In the genomic region with DNA sequence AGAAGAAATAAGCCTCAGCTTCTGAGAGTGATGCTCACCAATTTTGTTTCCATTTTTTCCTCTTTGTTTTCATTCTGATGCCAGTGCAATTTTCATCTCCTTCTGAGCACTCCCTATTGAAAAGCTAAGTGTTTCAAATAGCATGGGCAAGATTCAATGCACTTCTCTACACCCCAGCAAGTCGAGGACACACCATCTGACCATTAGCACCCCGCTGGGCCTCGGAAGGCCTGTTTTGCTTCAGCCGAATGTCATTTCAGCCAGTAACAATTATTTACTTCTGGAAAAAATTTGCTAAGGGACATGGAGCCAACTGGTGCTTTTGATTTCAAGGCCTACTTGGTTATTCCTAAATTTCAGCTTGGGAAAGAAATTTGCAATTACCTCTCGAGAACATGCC, we compare ENCODE assay signal across 1 cellular context.
TF ChIP-seq lines count a peak whose summit lies in the region.

No MANE protein-coding gene starts in this region.

TF ChIP-seq in GM23338, 12 proteins besides CTCF, POLR2A, EP300 and RAD21 (continued from another document):
- TF ChIP-seq, protein P1, sequence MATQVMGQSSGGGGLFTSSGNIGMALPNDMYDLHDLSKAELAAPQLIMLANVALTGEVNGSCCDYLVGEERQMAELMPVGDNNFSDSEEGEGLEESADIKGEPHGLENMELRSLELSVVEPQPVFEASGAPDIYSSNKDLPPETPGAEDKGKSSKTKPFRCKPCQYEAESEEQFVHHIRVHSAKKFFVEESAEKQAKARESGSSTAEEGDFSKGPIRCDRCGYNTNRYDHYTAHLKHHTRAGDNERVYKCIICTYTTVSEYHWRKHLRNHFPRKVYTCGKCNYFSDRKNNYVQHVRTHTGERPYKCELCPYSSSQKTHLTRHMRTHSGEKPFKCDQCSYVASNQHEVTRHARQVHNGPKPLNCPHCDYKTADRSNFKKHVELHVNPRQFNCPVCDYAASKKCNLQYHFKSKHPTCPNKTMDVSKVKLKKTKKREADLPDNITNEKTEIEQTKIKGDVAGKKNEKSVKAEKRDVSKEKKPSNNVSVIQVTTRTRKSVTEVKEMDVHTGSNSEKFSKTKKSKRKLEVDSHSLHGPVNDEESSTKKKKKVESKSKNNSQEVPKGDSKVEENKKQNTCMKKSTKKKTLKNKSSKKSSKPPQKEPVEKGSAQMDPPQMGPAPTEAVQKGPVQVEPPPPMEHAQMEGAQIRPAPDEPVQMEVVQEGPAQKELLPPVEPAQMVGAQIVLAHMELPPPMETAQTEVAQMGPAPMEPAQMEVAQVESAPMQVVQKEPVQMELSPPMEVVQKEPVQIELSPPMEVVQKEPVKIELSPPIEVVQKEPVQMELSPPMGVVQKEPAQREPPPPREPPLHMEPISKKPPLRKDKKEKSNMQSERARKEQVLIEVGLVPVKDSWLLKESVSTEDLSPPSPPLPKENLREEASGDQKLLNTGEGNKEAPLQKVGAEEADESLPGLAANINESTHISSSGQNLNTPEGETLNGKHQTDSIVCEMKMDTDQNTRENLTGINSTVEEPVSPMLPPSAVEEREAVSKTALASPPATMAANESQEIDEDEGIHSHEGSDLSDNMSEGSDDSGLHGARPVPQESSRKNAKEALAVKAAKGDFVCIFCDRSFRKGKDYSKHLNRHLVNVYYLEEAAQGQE (IDR thresholded peaks at IDR 0.05; ENCODE audit: unreplicated experiment), result no peak
- TF ChIP-seq STAT1 (IDR thresholded peaks at IDR 0.05; ENCODE audit: unreplicated experiment) (no peak), EZH2 (IDR thresholded peaks at IDR 0.05; ENCODE audit: low read depth, unreplicated experiment) (no peak), NANOG (IDR thresholded peaks at IDR 0.05; ENCODE audit: borderline replicate concordance) (no peak), ZNF114 (CRISPR knock-in tag; IDR thresholded peaks at IDR 0.05) (no peak)
- TF ChIP-seq, protein P2, sequence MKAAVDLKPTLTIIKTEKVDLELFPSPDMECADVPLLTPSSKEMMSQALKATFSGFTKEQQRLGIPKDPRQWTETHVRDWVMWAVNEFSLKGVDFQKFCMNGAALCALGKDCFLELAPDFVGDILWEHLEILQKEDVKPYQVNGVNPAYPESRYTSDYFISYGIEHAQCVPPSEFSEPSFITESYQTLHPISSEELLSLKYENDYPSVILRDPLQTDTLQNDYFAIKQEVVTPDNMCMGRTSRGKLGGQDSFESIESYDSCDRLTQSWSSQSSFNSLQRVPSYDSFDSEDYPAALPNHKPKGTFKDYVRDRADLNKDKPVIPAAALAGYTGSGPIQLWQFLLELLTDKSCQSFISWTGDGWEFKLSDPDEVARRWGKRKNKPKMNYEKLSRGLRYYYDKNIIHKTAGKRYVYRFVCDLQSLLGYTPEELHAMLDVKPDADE (IDR thresholded peaks at IDR 0.05), result no peak
